Comparison of ENCODE assay signal across 10 cellular contexts in the genomic region with DNA sequence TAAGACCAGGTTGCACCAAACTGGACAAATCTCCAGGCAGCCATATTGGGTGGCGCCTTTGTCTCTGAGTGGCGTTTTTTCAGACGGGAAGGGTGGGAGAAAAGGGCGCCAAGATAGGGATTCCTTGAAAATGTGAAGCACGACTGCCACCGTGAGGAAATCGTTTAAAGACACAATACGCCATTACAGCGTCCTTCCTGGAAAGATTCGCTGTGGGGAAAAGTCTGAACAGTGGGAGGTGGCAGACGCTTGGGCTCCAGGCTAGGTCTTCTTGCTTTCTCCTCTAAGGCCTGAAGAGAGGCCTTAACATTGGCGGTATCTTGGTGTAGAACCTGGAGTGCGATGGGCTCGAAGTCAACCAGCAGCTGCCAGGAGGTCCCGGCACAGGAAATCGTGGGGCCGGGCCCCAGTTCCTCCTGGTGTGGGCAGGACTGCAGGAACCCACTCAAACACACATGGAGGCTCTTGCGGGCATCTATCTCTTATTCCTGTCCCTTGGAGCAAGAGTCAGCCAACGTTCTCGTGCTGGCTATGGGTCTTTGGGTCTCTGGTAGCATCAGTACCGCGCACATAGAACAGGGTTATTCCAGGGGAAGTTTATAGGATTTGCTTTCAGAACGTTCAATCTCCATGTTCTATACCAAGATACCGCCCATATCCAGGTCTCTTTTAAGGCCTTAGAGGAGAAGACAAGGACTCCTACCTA.
A peak's percentile ranks its signal among the peaks of the same experiment; 100 is the strongest.
DNase-seq lines count a peak whose midpoint lies in the region; ATAC-seq and TF ChIP-seq lines count a peak whose summit lies in the region.
"Had no signal": no experiment of that assay in that cellular context is flagged by ENCODE, and none has a peak within 500 bp of the region (broad histone marks: within the 10 kb centered on the region; RNA-seq: fewer than 3 reads in every experiment).

No MANE protein-coding gene starts in this region.

- no peak overlapping the region for H3K4me3 Mint-ChIP-seq in osteocyte (ENCODE audit: unreplicated experiment)
- no peak overlapping the region for H3K4me3 Mint-ChIP-seq in progenitor cell of endocrine pancreas (ENCODE audit: low read depth)
- H3K4me3 Mint-ChIP-seq: activated naive CD4-positive, alpha-beta T cell treated with anti-CD3 and anti-CD28 coated beads, Interleukin-2, amount 50 U/mL, for 24 hours had no signal

- peaks cover 9% of the 10 kb centered on the region for H3K36me3 Mint-ChIP-seq in osteocyte (ENCODE audit: unreplicated experiment)
- peaks cover 36% of the 10 kb centered on the region for H3K36me3 Mint-ChIP-seq in progenitor cell of endocrine pancreas (ENCODE audit: insufficient read depth)

- DNase-seq in osteocyte (ENCODE audit: extremely low spot score, unreplicated experiment) = peak; percentile 69
- DNase-seq in RWPE1 (ENCODE audit: low spot score) = no peak
- no peak for DNase-seq in progenitor cell of endocrine pancreas (ENCODE audit: low spot score, unreplicated experiment)

- H3K9me3 Mint-ChIP-seq in osteocyte (ENCODE audit: unreplicated experiment) = no peaks in the 10 kb centered on the region
- H3K9me3 Mint-ChIP-seq in progenitor cell of endocrine pancreas (ENCODE audit: low read depth) = no peaks in the 10 kb centered on the region
- H3K9me3 Mint-ChIP-seq: activated naive CD4-positive, alpha-beta T cell treated with anti-CD3 and anti-CD28 coated beads, Interleukin-2, amount 50 U/mL, for 24 hours; naive thymus-derived CD8-positive, alpha-beta T cell had no signal

- no peak overlapping the region for H3K27ac Mint-ChIP-seq in osteocyte (ENCODE audit: unreplicated experiment)
- H3K27ac Mint-ChIP-seq in progenitor cell of endocrine pancreas = no peak overlapping the region
- H3K27ac Mint-ChIP-seq: activated naive CD4-positive, alpha-beta T cell treated with anti-CD3 and anti-CD28 coated beads, Interleukin-2, amount 50 U/mL, for 24 hours had no signal

- peak; percentile 59 for ATAC-seq in HG03135 (IDR thresholded peaks at IDR 0.05; ENCODE audit: unreplicated experiment)
- ATAC-seq in HG02642 (IDR thresholded peaks at IDR 0.05; ENCODE audit: poor library complexity, unreplicated experiment) = no peak
- no peak for ATAC-seq in GM21447 (IDR thresholded peaks at IDR 0.05; ENCODE audit: unreplicated experiment)
- ATAC-seq: naive thymus-derived CD8-positive, alpha-beta T cell had no signal

- H3K4me1 Mint-ChIP-seq in osteocyte (ENCODE audit: unreplicated experiment) (no peaks in the 10 kb centered on the region), progenitor cell of endocrine pancreas (ENCODE audit: low read depth) (no peaks in the 10 kb centered on the region)
- H3K4me1 Mint-ChIP-seq: activated naive CD4-positive, alpha-beta T cell treated with anti-CD3 and anti-CD28 coated beads, Interleukin-2, amount 50 U/mL, for 24 hours; naive thymus-derived CD8-positive, alpha-beta T cell had no signal

- TF ChIP-seq CTCF in GM12873 (IDR thresholded peaks at IDR 0.05; ENCODE audit: insufficient read depth, low read depth, low read length, missing control alignments) (peak; percentile 38), osteocyte (IDR thresholded peaks at IDR 0.05) (no peak), RWPE1 (conservative IDR thresholded peaks at IDR 0.05; ENCODE audit: low read depth) (no peak), progenitor cell of endocrine pancreas (IDR thresholded peaks at IDR 0.05; ENCODE audit: unreplicated experiment) (no peak)

- H3K27me3 Mint-ChIP-seq in osteocyte (ENCODE audit: unreplicated experiment) (no peaks in the 10 kb centered on the region), progenitor cell of endocrine pancreas (no peaks in the 10 kb centered on the region)
- H3K27me3 Mint-ChIP-seq: activated naive CD4-positive, alpha-beta T cell treated with anti-CD3 and anti-CD28 coated beads, Interleukin-2, amount 50 U/mL, for 24 hours; naive thymus-derived CD8-positive, alpha-beta T cell had no signal

- POLR2A ChIA-PET in RWPE1 (lab: Yijun Ruan, JAX; ENCODE audit: low non-redundant PET) = no interaction called here

- CTCF ChIA-PET in RWPE1 (lab: Yijun Ruan, JAX) = no interaction called here

- H3K27ac ChIP-seq in angular gyrus (ENCODE audit: low read depth, low read length) (peak overlapping the region; percentile 88), RWPE1 (no peak overlapping the region)
